Comparison of ENCODE assay signal across 8 cellular contexts in genomic region chr10:77493851-77494788, GRCh38.
DNase-seq lines count a peak whose midpoint lies in the region; ATAC-seq and TF ChIP-seq lines count a peak whose summit lies in the region.

No MANE protein-coding gene starts in this region.

- H3K4me1 ChIP-seq in A673 (ENCODE audit: insufficient read depth, low read length, poor library complexity, severe bottlenecking) (no peaks in the 10 kb centered on the region), GM23248 (ENCODE audit: insufficient read depth) (no peaks in the 10 kb centered on the region), hepatocyte (ENCODE audit: insufficient read depth) (no peaks in the 10 kb centered on the region)

- intact Hi-C loops in A673 (cut with micrococcal nuclease; ENCODE audit: unreplicated experiment), result loop anchor here (1.0 to 10.0 kb wide), 2 partner anchors 147 to 261 kb away; no protein-coding TSS in a partner anchor

- H3F3A ChIP-seq in GM23248 (ENCODE audit: insufficient read depth), result no peaks in the 10 kb centered on the region

- CTCF ChIA-PET in A673 (lab: Charles Lee) (no interaction called here), RWPE1 (lab: Yijun Ruan, JAX) (interaction anchor here (0.6 to 0.8 kb wide), 3 partner anchors 143 to 1171 kb away, joined by 3 to 4 read pairs (median 3); no protein-coding TSS in a partner anchor)

- POLR2A ChIA-PET in A673 (lab: Charles Lee; ENCODE audit: low non-redundant PET) (no interaction called here), RWPE1 (lab: Yijun Ruan, JAX; ENCODE audit: low non-redundant PET) (no interaction called here)

- in situ Hi-C loops in GM23248 (cut with MboI), result loop anchor here (10.0 kb wide), 1 partner anchor 319 kb away; no protein-coding TSS in a partner anchor
- in situ Hi-C loops in GM13976 (cut with MboI; ENCODE audit: low sequenced_read_pairs, unreplicated experiment), result no loop called here

- no peak overlapping the region for H3K27ac ChIP-seq in A673 (ENCODE audit: low read depth, low read length, poor library complexity, severe bottlenecking)
- no peak overlapping the region for H3K27ac ChIP-seq in GM23248
- H3K27ac ChIP-seq in RWPE1, result no peak overlapping the region
- H3K27ac ChIP-seq in hepatocyte, result no peak overlapping the region

- WGBS in GM23248 (ENCODE audit: low coverage in 1 of 2, low lambda C conversion rate in 2 of 2, missing lambda C conversion rate in 2 of 2), 2 experiments, result 78 to 80% methylated on average over 14 of the region's 14 CpGs
- 77% methylated on average over 14 of the region's 14 CpGs for WGBS in hepatocyte (ENCODE audit: low lambda C conversion rate, missing lambda C conversion rate)

- H3K36me3 ChIP-seq in A673 (ENCODE audit: insufficient read depth, low read length, poor library complexity, severe bottlenecking) (no peaks in the 10 kb centered on the region), GM23248 (ENCODE audit: low read depth) (no peaks in the 10 kb centered on the region), hepatocyte (replicated peaks; ENCODE audit: insufficient read depth, low read depth) (no peaks in the 10 kb centered on the region)

- BruUV-seq in A673 (replicated peaks; lab: Mats Ljungman, UMichigan), result no TSS peak

- no peak overlapping the region for H2AFZ ChIP-seq in GM23248
- H2AFZ ChIP-seq in hepatocyte, result no peak overlapping the region

- DNase-seq in A673 (ENCODE audit: low spot score), result peak; percentile 40
- DNase-seq in GM23248, result peak; percentile 35
- peak; percentile 39 for DNase-seq in RWPE1 (ENCODE audit: low spot score)
- peak; percentile 36 for DNase-seq in hepatocyte (ENCODE audit: low spot score)
- no peak for DNase-seq in foreskin melanocyte
- DNase-seq in GM13976 (ENCODE audit: low spot score), result no peak

- TF ChIP-seq CTCF in A673 (conservative IDR thresholded peaks at IDR 0.05; ENCODE audit: low read depth, low read length) (peak; percentile 48), RWPE1 (conservative IDR thresholded peaks at IDR 0.05; ENCODE audit: low read depth) (no peak), hepatocyte (IDR thresholded peaks at IDR 0.05; ENCODE audit: poor library complexity) (peak; percentile 46), GM13976 (IDR thresholded peaks at IDR 0.05; ENCODE audit: borderline replicate concordance, control extremely low read depth, extremely low read depth, insufficient read depth, missing control alignments) (no peak)

- H3K9me2 ChIP-seq in GM23248 (ENCODE audit: insufficient read depth) (no peaks in the 10 kb centered on the region), hepatocyte (replicated peaks; ENCODE audit: insufficient read depth) (no peaks in the 10 kb centered on the region)

- ATAC-seq in GM18505 (IDR thresholded peaks at IDR 0.05; ENCODE audit: unreplicated experiment) (no peak), HG02970 (IDR thresholded peaks at IDR 0.05; ENCODE audit: low FRiP score, unreplicated experiment) (no peak)

- TF ChIP-seq POLR2A in GM18505 (IDR thresholded peaks at IDR 0.05; ENCODE audit: borderline replicate concordance, extremely low read depth, insufficient read depth, insufficient read length), result no peak

- H4K20me1 ChIP-seq in GM23248 (ENCODE audit: insufficient read depth), result no peaks in the 10 kb centered on the region
- no peaks in the 10 kb centered on the region for H4K20me1 ChIP-seq in hepatocyte (ENCODE audit: insufficient read depth, poor library complexity, severe bottlenecking)

- no peak overlapping the region for H3K9ac ChIP-seq in GM23248

- no peaks in the 10 kb centered on the region for H3K9me3 ChIP-seq in A673 (ENCODE audit: low read depth, low read length, poor library complexity, severe bottlenecking)
- H3K9me3 ChIP-seq in GM23248 (ENCODE audit: low read depth), result no peaks in the 10 kb centered on the region
- no peaks in the 10 kb centered on the region for H3K9me3 ChIP-seq in hepatocyte (ENCODE audit: low read depth)

- H3K4me2 ChIP-seq in GM23248 (ENCODE audit: unreplicated experiment) (no peak overlapping the region), hepatocyte (no peak overlapping the region)

- H3K79me2 ChIP-seq in GM23248 (ENCODE audit: insufficient read depth), result no peaks in the 10 kb centered on the region
- no peaks in the 10 kb centered on the region for H3K79me2 ChIP-seq in hepatocyte

- H3K4me3 ChIP-seq in A673 (ENCODE audit: low read depth, low read length, poor library complexity, severe bottlenecking) (no peak overlapping the region), GM23248 (no peak overlapping the region), hepatocyte (no peak overlapping the region)

- H3K27me3 ChIP-seq in A673 (replicated peaks; ENCODE audit: insufficient read depth, low read depth, low read length, poor library complexity) (peaks cover 9% of the 10 kb centered on the region), GM23248 (replicated peaks; ENCODE audit: insufficient read depth) (no peaks in the 10 kb centered on the region), hepatocyte (no peaks in the 10 kb centered on the region)

Comparison
In these comparisons a context has a peak if more than half of its experiments do, and no peak if none do; other contexts are left out.
1. DNase-seq: peak in A673 (single experiment), GM23248 (single experiment), RWPE1 (single experiment) and hepatocyte (single experiment); none in foreskin melanocyte (single experiment) and GM13976 (single experiment).
2. CTCF ChIP-seq: peak in A673 (single experiment) and hepatocyte (single experiment); none in RWPE1 (single experiment) and GM13976 (single experiment).